In genomic region chr5:135740475-135740874, GRCh38 we compare ENCODE assay signal across 16 cellular contexts.
"Had no signal": no experiment of that assay in that cellular context is flagged by ENCODE, and none has a peak within 500 bp of the region (broad histone marks: within the 10 kb centered on the region; RNA-seq: fewer than 3 reads in every experiment).

No MANE protein-coding gene starts in this region.

- ATAC-seq: left colon; stimulated activated naive CD8-positive, alpha-beta T cell treated with anti-CD3 and anti-CD28 coated beads, Interleukin-15, Interleukin-2, amounts not matched to agents 100 U/mL and 50 U/mL, for 24 hours had no signal

- H3K36me3 Mint-ChIP-seq: activated naive CD4-positive, alpha-beta T cell treated with anti-CD3 and anti-CD28 coated beads, Interleukin-2, amount 10 ng/mL, durations not matched to agents 7 days and 5 days had no signal

- H3K27me3 ChIP-seq: sigmoid colon had no signal

- H3K36me3 ChIP-seq: sigmoid colon had no signal

- H3K27ac Mint-ChIP-seq: activated B cell treated with CpG ODN at 0.5 μM for 24 hours; activated CD4-positive, alpha-beta T cell treated with anti-CD3 and anti-CD28 coated beads, Interleukin-2, amount 10 ng/mL, durations not matched to agents 7 days and 5 days; activated naive CD4-positive, alpha-beta T cell treated with anti-CD3 and anti-CD28 coated beads, Interleukin-2, amount 10 ng/mL, durations not matched to agents 7 days and 5 days; activated T-helper 2 cell treated with anti-CD3 and anti-CD28 coated beads, Interferon-gamma antibody, Interleukin-2, Interleukin-4, amounts not matched to agents 10 μg/mL and 5 μg/mL and 100 μg/mL, durations not matched to agents 14 hours and 24 hours and 36 hours; dendritic cell treated with granulocyte-macrophage colony-stimulating factor and Interleukin-4, amounts not matched to agents 40 ng/mL and 50 ng/mL, for 4 days; endodermal cell; memory B cell; nephron progenitor cell; T-helper 1 cell treated with Interleukin-12 subunit alpha and Interleukin-12 subunit beta and Interleukin-4 antibody, amounts not matched to agents 30 μg/mL and 1 μg/mL, for 36 hours had no signal

- H3K4me3 Mint-ChIP-seq: activated B cell treated with CpG ODN at 0.5 μM for 24 hours; activated CD4-positive, alpha-beta T cell treated with anti-CD3 and anti-CD28 coated beads, Interleukin-2, amount 10 ng/mL, durations not matched to agents 7 days and 5 days; activated naive CD4-positive, alpha-beta T cell treated with anti-CD3 and anti-CD28 coated beads, Interleukin-2, amount 10 ng/mL, durations not matched to agents 7 days and 5 days; central memory CD8-positive, alpha-beta T cell; dendritic cell treated with granulocyte-macrophage colony-stimulating factor and Interleukin-4, amounts not matched to agents 40 ng/mL and 50 ng/mL, for 4 days; endodermal cell; memory B cell; nephron progenitor cell; T-helper 1 cell treated with Interleukin-12 subunit alpha and Interleukin-12 subunit beta and Interleukin-4 antibody, amounts not matched to agents 30 μg/mL and 1 μg/mL, for 36 hours had no signal

- H3K9me3 ChIP-seq: sigmoid colon had no signal

- H3K4me1 Mint-ChIP-seq: activated B cell treated with CpG ODN at 0.5 μM for 24 hours; activated CD4-positive, alpha-beta T cell treated with anti-CD3 and anti-CD28 coated beads, Interleukin-2, amount 10 ng/mL, durations not matched to agents 7 days and 5 days; activated naive CD4-positive, alpha-beta T cell treated with anti-CD3 and anti-CD28 coated beads, Interleukin-2, amount 10 ng/mL, durations not matched to agents 7 days and 5 days; central memory CD8-positive, alpha-beta T cell had no signal

- H3K4me3 ChIP-seq: sigmoid colon had no signal

- DNase-seq: activated B cell treated with CpG ODN at 0.5 μM for 24 hours; activated CD4-positive, alpha-beta T cell treated with anti-CD3 and anti-CD28 coated beads, Interleukin-2, amount 10 ng/mL, durations not matched to agents 7 days and 5 days; activated CD8-positive, alpha-beta memory T cell treated with anti-CD3 and anti-CD28 coated beads for 24 hours; activated naive CD4-positive, alpha-beta T cell treated with anti-CD3 and anti-CD28 coated beads, Interleukin-2, amount 10 ng/mL, durations not matched to agents 7 days and 5 days; endodermal cell; left colon; nephron progenitor cell; sigmoid colon; stimulated activated CD4-positive, alpha-beta T cell treated with anti-CD3 and anti-CD28 coated beads, Interleukin-4, amount 100 ng/mL, for 1 hour; stimulated activated CD8-positive, alpha-beta memory T cell treated with anti-CD3 and anti-CD28 coated beads, Interleukin-4, amount 100 ng/mL, for 48 hours; stimulated activated naive CD8-positive, alpha-beta T cell treated with anti-CD3 and anti-CD28 coated beads, Interleukin-15, Interleukin-2, amounts not matched to agents 100 U/mL and 50 U/mL, for 24 hours had no signal

- H3K27me3 Mint-ChIP-seq: activated CD4-positive, alpha-beta T cell treated with anti-CD3 and anti-CD28 coated beads, Interleukin-2, amount 10 ng/mL, durations not matched to agents 7 days and 5 days; activated naive CD4-positive, alpha-beta T cell treated with anti-CD3 and anti-CD28 coated beads, Interleukin-2, amount 10 ng/mL, durations not matched to agents 7 days and 5 days had no signal

- H3K27ac ChIP-seq: sigmoid colon had no signal

- H3K9me3 Mint-ChIP-seq: activated CD4-positive, alpha-beta T cell treated with anti-CD3 and anti-CD28 coated beads, Interleukin-2, amount 10 ng/mL, durations not matched to agents 7 days and 5 days; activated naive CD4-positive, alpha-beta T cell treated with anti-CD3 and anti-CD28 coated beads, Interleukin-2, amount 10 ng/mL, durations not matched to agents 7 days and 5 days; activated T-helper 2 cell treated with anti-CD3 and anti-CD28 coated beads, Interferon-gamma antibody, Interleukin-2, Interleukin-4, amounts not matched to agents 10 μg/mL and 5 μg/mL and 100 μg/mL, durations not matched to agents 14 hours and 24 hours and 36 hours; central memory CD8-positive, alpha-beta T cell; T-helper 1 cell treated with Interleukin-12 subunit alpha and Interleukin-12 subunit beta and Interleukin-4 antibody, amounts not matched to agents 30 μg/mL and 1 μg/mL, for 36 hours had no signal
